17 cellular contexts compared by ENCODE assay signal in the genomic region with DNA sequence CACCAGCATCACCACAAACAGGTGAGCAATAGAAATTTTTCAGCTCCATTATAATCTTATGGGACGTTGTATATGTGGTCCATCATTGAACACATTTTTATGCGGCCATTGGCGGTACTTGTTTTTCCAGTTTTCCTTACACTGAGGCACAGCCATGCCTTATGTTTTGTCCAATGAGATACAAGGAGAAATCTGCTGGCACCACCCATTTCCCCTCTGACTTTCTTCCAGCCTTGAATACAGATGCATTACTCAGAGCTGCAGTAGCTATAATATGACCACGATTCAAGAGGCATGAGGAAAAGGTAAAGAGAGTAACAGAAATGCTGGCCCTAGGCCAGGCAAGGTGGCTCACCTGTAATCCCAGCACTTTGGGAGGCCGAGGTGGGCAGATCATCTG. TPM values are rescaled to one million over a fixed set of nuclear protein-coding genes. Genes with fewer than 3 reads are reported as not detected.
DNase-seq lines count a peak whose midpoint lies in the region; ATAC-seq and TF ChIP-seq lines count a peak whose summit lies in the region.
"Had no signal": no experiment of that assay in that cellular context is flagged by ENCODE, and none has a peak within 500 bp of the region (broad histone marks: within the 10 kb centered on the region; RNA-seq: fewer than 3 reads in every experiment).

No MANE protein-coding gene starts in this region.

- H3K36me3 ChIP-seq in trophoblast cell (ENCODE audit: control insufficient read depth in 1 of 2, insufficient read depth in 2 of 2, low read length in 2 of 2) (no peaks in the 10 kb centered on the region), endodermal cell (ENCODE audit: control insufficient read depth, insufficient read depth, low read length) (no peaks in the 10 kb centered on the region)

- H3K9me3 Mint-ChIP-seq in endodermal cell: no peaks in the 10 kb centered on the region
- H3K9me3 Mint-ChIP-seq in activated T-cell treated with anti-CD3 and anti-CD28 coated beads, Interleukin-2, amount 50 U/mL, for 4 hours: no peaks in the 10 kb centered on the region

- H2AFZ ChIP-seq in trophoblast cell (ENCODE audit: insufficient read depth, low read length, poor library complexity): no peak overlapping the region

- H3K4me1 ChIP-seq in foreskin keratinocyte (peaks cover 4% of the 10 kb centered on the region), trophoblast cell (ENCODE audit: control insufficient read depth in 1 of 2, insufficient read depth in 2 of 2, low read length in 2 of 2) (no peaks in the 10 kb centered on the region), endodermal cell (ENCODE audit: control insufficient read depth, insufficient read depth, low read length) (no peaks in the 10 kb centered on the region)
- H3K4me1 ChIP-seq: Caco-2 had no signal

- H3K79me2 ChIP-seq in trophoblast cell (ENCODE audit: control insufficient read depth, insufficient read depth, low read length, poor library complexity): no peaks in the 10 kb centered on the region

- H3K18ac ChIP-seq in trophoblast cell (ENCODE audit: low read length): no peak overlapping the region

- no peaks in the 10 kb centered on the region for H3K36me3 Mint-ChIP-seq in endodermal cell (ENCODE audit: low read depth)
- H3K36me3 Mint-ChIP-seq in activated T-cell treated with anti-CD3 and anti-CD28 coated beads, Interleukin-2, amount 50 U/mL, for 4 hours (ENCODE audit: insufficient read depth): no peaks in the 10 kb centered on the region

- no CpG with 5 or more reads among the region's 5 CpGs for WGBS in trophoblast cell (ENCODE audit: extremely low coverage, insufficient coverage, insufficient read length)
- WGBS in endodermal cell (ENCODE audit: insufficient coverage in 1 of 2, insufficient read length in 1 of 2), 2 experiments: 89 to 91% methylated on average over 4 to 5 of the region's 5 CpGs

- H4K91ac ChIP-seq in trophoblast cell (ENCODE audit: low read depth, low read length): no peak overlapping the region

- ATAC-seq in foreskin keratinocyte: peak; percentile 95
- no peak for ATAC-seq in activated T-cell treated with anti-CD3 and anti-CD28 coated beads, Interleukin-2, amount 50 U/mL, for 4 hours

- no peaks in the 10 kb centered on the region for H3K79me1 ChIP-seq in trophoblast cell (ENCODE audit: low read length)

- H3K4me3 ChIP-seq in trophoblast cell (ENCODE audit: low read depth, low read length) (no peak overlapping the region), endodermal cell (ENCODE audit: low read length) (no peak overlapping the region)

- no peak overlapping the region for H4K8ac ChIP-seq in trophoblast cell (ENCODE audit: low read depth, low read length)

- no peak overlapping the region for H3K23ac ChIP-seq in trophoblast cell (ENCODE audit: low read length)

- peak; percentile 74 for DNase-seq in HPDE6-E6E7 (ENCODE audit: extremely low spot score)
- DNase-seq in NCI-H226: peak; percentile 6
- peak; percentile 83 to 92 for DNase-seq in foreskin keratinocyte
- DNase-seq in trophoblast cell: peak; percentile 87 to 90
- DNase-seq in endodermal cell: no peak
- no peak for DNase-seq in activated T-cell treated with anti-CD3 and anti-CD28 coated beads, Interleukin-2, amount 50 U/mL, for 4 hours
- no peak for DNase-seq in NCI-H146 (lab: John Stamatoyannopoulos, UW)
- DNase-seq: Caco-2; DMS79; NCI-H1048; NCI-H1436 treated with DMSO at 0.1 percent for 48 hours; NCI-H2081 treated with DMSO at 0.1 percent for 48 hours; NCI-H526 treated with DMSO at 0.1 percent for 48 hours; NK-92 treated with Interleukin-12 subunit alpha and Interleukin-12 subunit beta, amount 100 ng/mL, for 24 hours; RPMI8226; SW 1271 had no signal

- H2BK120ac ChIP-seq in trophoblast cell (ENCODE audit: insufficient read depth, low read length, poor library complexity): no peak overlapping the region

- no peak overlapping the region for H3K4me2 ChIP-seq in trophoblast cell (ENCODE audit: low read length)
- H3K4me2 ChIP-seq: KMS-11 had no signal

- no peaks in the 10 kb centered on the region for H3K27me3 ChIP-seq in foreskin keratinocyte
- H3K27me3 ChIP-seq in trophoblast cell (ENCODE audit: insufficient read depth, low read length): no peaks in the 10 kb centered on the region
- H3K27me3 ChIP-seq in endodermal cell (ENCODE audit: control insufficient read depth, insufficient read depth, low read length, poor library complexity, severe bottlenecking): peaks cover 4% of the 10 kb centered on the region

- H3K9me3 ChIP-seq in trophoblast cell (ENCODE audit: insufficient read depth, low read depth, low read length): no peaks in the 10 kb centered on the region
- no peaks in the 10 kb centered on the region for H3K9me3 ChIP-seq in endodermal cell (ENCODE audit: control insufficient read depth, low read length)
- H3K9me3 ChIP-seq: Caco-2 had no signal

- no peak overlapping the region for H3K14ac ChIP-seq in trophoblast cell (ENCODE audit: low read length)

- no peak overlapping the region for H3K9ac ChIP-seq in trophoblast cell (ENCODE audit: low read length)
- no peak overlapping the region for H3K9ac ChIP-seq in endodermal cell (ENCODE audit: extremely low read depth, low read length, poor library complexity, severe bottlenecking)
- H3K9ac ChIP-seq: KMS-11 had no signal

- H3K4me1 Mint-ChIP-seq in endodermal cell: no peaks in the 10 kb centered on the region
- no peaks in the 10 kb centered on the region for H3K4me1 Mint-ChIP-seq in activated T-cell treated with anti-CD3 and anti-CD28 coated beads, Interleukin-2, amount 50 U/mL, for 4 hours (ENCODE audit: low read depth)

- no peak overlapping the region for H2BK5ac ChIP-seq in trophoblast cell (ENCODE audit: low read depth, low read length, poor library complexity)

- no peak overlapping the region for H3K27ac Mint-ChIP-seq in endodermal cell

- H2BK12ac ChIP-seq in trophoblast cell (ENCODE audit: low read length): no peak overlapping the region

- no peak for TF ChIP-seq CTCF in foreskin keratinocyte (conservative IDR thresholded peaks at IDR 0.05)
- no peak for TF ChIP-seq CTCF in endodermal cell (conservative IDR thresholded peaks at IDR 0.05)

- H3K27me3 Mint-ChIP-seq in endodermal cell (ENCODE audit: insufficient read depth): no peaks in the 10 kb centered on the region
- no peaks in the 10 kb centered on the region for H3K27me3 Mint-ChIP-seq in activated T-cell treated with anti-CD3 and anti-CD28 coated beads, Interleukin-2, amount 50 U/mL, for 4 hours (ENCODE audit: low read depth)

- H3K4ac ChIP-seq in trophoblast cell (ENCODE audit: low read depth, low read length): no peak overlapping the region

- no peak overlapping the region for H3K27ac ChIP-seq in foreskin keratinocyte
- no peak overlapping the region for H3K27ac ChIP-seq in trophoblast cell (ENCODE audit: low read depth, low read length)
- H3K27ac ChIP-seq in endodermal cell (ENCODE audit: low read depth, low read length): no peak overlapping the region
- H3K27ac ChIP-seq: KMS-11 had no signal

- H3K4me3 Mint-ChIP-seq in endodermal cell: no peak overlapping the region
- no peak overlapping the region for H3K4me3 Mint-ChIP-seq in activated T-cell treated with anti-CD3 and anti-CD28 coated beads, Interleukin-2, amount 50 U/mL, for 4 hours

- no peak overlapping the region for H2AK5ac ChIP-seq in trophoblast cell (ENCODE audit: low read length)

- H4K12ac ChIP-seq in trophoblast cell (ENCODE audit: low read depth, low read length): no peak overlapping the region

RNA-seq across cellular contexts. Expression of a gene that starts 9.0 kb away (rescaled TPM):
- 36.7 and 37.6 TPM in 2 replicates for total RNA-seq in foreskin keratinocyte
- polyA plus RNA-seq in foreskin keratinocyte: 27.7 and 34.5 TPM in 2 replicates
- 10.8 and 11.2 TPM in 2 replicates for polyA plus RNA-seq in trophoblast cell (2013)
- 10 to 100 TPM; 40.3 to 41.2 TPM for total RNA-seq in endodermal cell
- 28.8 TPM for polyA plus RNA-seq in endodermal cell (2013, experiment 1 of 2)
- polyA plus RNA-seq in endodermal cell (2013, experiment 2 of 2): 32.7 TPM
- 10 to 100 TPM; 31.1 to 34.1 (median 33.7) TPM for total RNA-seq in activated T-cell treated with anti-CD3 and anti-CD28 coated beads, Interleukin-2, amount 50 U/mL, for 4 hours

Comparison
In these comparisons a context has a peak if more than half of its experiments do, and no peak if none do; other contexts are left out.
1. DNase-seq: peak in HPDE6-E6E7 (single experiment), NCI-H226 (single experiment), foreskin keratinocyte (2 of 2) and trophoblast cell (2 of 2); none in endodermal cell (single experiment), activated T-cell treated with anti-CD3 and anti-CD28 coated beads, Interleukin-2, amount 50 U/mL, for 4 hours (single experiment) and NCI-H146 (single experiment).